ENCODE assay signal across 11 cellular contexts in the genomic region with DNA sequence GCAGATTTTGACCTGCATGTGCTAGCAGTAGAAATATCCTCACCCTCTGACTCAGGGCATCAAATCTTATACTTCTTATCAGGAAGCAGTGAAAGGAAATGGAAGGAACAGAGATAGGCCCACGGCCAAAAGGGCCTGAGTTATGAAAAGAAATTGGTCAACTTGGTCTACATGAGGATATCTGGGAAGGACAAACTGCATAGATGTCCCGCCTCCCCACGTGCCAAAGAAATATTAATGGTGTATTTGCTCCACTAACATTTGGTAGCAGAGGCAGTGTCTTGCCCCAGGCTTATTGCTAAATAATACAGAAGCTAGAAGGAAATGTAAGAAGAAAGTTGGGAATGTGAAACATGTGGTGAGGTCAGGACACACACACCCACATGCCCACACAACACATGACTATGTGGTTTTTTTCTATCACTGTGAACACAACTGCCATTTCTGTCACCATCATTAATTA.
DNase-seq lines count a peak whose midpoint lies in the region; ATAC-seq and TF ChIP-seq lines count a peak whose summit lies in the region.
"Had no signal": no experiment of that assay in that cellular context is flagged by ENCODE, and none has a peak within 500 bp of the region (broad histone marks: within the 10 kb centered on the region; RNA-seq: fewer than 3 reads in every experiment).

No MANE protein-coding gene starts in this region.

- H3K4me3 ChIP-seq in AG10803 (ENCODE audit: low read length), result no peak overlapping the region
- H3K4me3 ChIP-seq in SK-N-MC, result peak overlapping the region; percentile 51
- H3K4me3 ChIP-seq in fibroblast of mammary gland (ENCODE audit: control insufficient read depth, low read depth, low read length), result no peak overlapping the region
- H3K4me3 ChIP-seq in lung, result no peak overlapping the region

- no peak overlapping the region for H3K9ac ChIP-seq in SK-N-MC (ENCODE audit: insufficient read length)

- H3K9me3 ChIP-seq in SK-N-MC (ENCODE audit: low read depth, low read length), result no peaks in the 10 kb centered on the region
- H3K9me3 ChIP-seq in lung (ENCODE audit: control insufficient read depth in 2 of 2, insufficient read depth in 1 of 2, low read length in 1 of 2), result peaks cover 0 to under 1% of the 10 kb centered on the region in 2 donors

- WGBS in lung, 2 donors, result 31% methylated on average over 3 of the region's 3 CpGs

- H3K4me1 ChIP-seq in lung (ENCODE audit: control insufficient read depth in 2 of 2, insufficient read depth in 2 of 2, low read length in 2 of 2), result peaks cover 0 to 4% of the 10 kb centered on the region in 2 donors

- DNase-seq in AG10803 (ENCODE audit: low read depth), result peak; percentile 89
- peak; percentile 47 for DNase-seq in SK-N-MC (ENCODE audit: low read depth, low spot score)
- peak; percentile 52 for DNase-seq in fibroblast of mammary gland (ENCODE audit: low read depth)
- DNase-seq in lung (ENCODE audit: low spot score), result peak; percentile 35
- no peak for DNase-seq in NCI-H1092 treated with DMSO at 0.1 percent for 48 hours (lab: John Stamatoyannopoulos, UW)
- DNase-seq in inferior parietal cortex (ENCODE audit: extremely low spot score), result no peak
- DNase-seq: activated naive CD8-positive, alpha-beta T cell treated with anti-CD3 and anti-CD28 coated beads, Interleukin-2, amount 50 U/mL, for 24 hours; NCI-H748 treated with DMSO at 0.1 percent for 48 hours; T-cell had no signal

- no peaks in the 10 kb centered on the region for H3K27me3 ChIP-seq in lung (ENCODE audit: control insufficient read depth, insufficient read depth)

- TF ChIP-seq CTCF in AG10803 (conservative IDR thresholded peaks at IDR 0.05; ENCODE audit: low read length) (no peak), fibroblast of mammary gland (conservative IDR thresholded peaks at IDR 0.05; ENCODE audit: control insufficient read depth, insufficient read depth, low read depth, low read length) (no peak), lung (IDR thresholded peaks at IDR 0.05; ENCODE audit: control extremely low read depth, extremely low read depth) (no peak)

- H3K36me3 ChIP-seq in SK-N-MC (ENCODE audit: insufficient read depth, low read length) (no peaks in the 10 kb centered on the region), lung (ENCODE audit: control insufficient read depth in 2 of 2, insufficient read depth in 2 of 2, low read length in 2 of 2) (no peaks in the 10 kb centered on the region)

- H3K27ac ChIP-seq in SK-N-MC (peak overlapping the region; percentile 80), lung (ENCODE audit: low read depth in 1 of 2, low read length in 1 of 2) (peak overlapping the region; percentile 51 to 74)

- ATAC-seq in lung (ENCODE audit: insufficient read depth, low FRiP score) (peak; percentile 53), HG02870 (IDR thresholded peaks at IDR 0.05; ENCODE audit: unreplicated experiment) (no peak), HG03039 (IDR thresholded peaks at IDR 0.05; ENCODE audit: unreplicated experiment) (no peak)
- ATAC-seq: activated naive CD8-positive, alpha-beta T cell treated with anti-CD3 and anti-CD28 coated beads, Interleukin-2, amount 50 U/mL, for 24 hours; T-cell had no signal

Comparison
In these comparisons a context has a peak if more than half of its experiments do, and no peak if none do; other contexts are left out.
1. DNase-seq: peak in AG10803 (single experiment), SK-N-MC (single experiment), fibroblast of mammary gland (single experiment) and lung (single experiment); none in NCI-H1092 treated with DMSO at 0.1 percent for 48 hours (single experiment) and inferior parietal cortex (single experiment).